Comparison of ENCODE assay signal across 8 cellular contexts in genomic region chrY:19075471-19076253, GRCh38.
DNase-seq lines count a peak whose midpoint lies in the region; ATAC-seq and TF ChIP-seq lines count a peak whose summit lies in the region.

No MANE protein-coding gene starts in this region.

- 5 to 9% (median 7%) methylated on average over 24 to 28 of the region's 28 CpGs; no CpG with 5 or more reads in 2 of the 5 donors for WGBS in spleen, 5 donors

- no peak overlapping the region for H3K27ac ChIP-seq in CD8-positive, alpha-beta memory T cell (ENCODE audit: low read depth, low read length)
- H3K27ac ChIP-seq in naive thymus-derived CD4-positive, alpha-beta T cell (ENCODE audit: low read depth, low read length) = no peak overlapping the region
- peak overlapping the region in 3 of 8 donors; percentile 72 to 82 (median 82) for H3K27ac ChIP-seq in spleen

- no peak for TF ChIP-seq CTCF in spleen (IDR thresholded peaks at IDR 0.05 in 8 of 11, conservative IDR thresholded peaks at IDR 0.05 in 3 of 11)

- H3K9me3 ChIP-seq in CD8-positive, alpha-beta memory T cell (ENCODE audit: low read length) = no peaks in the 10 kb centered on the region
- H3K9me3 ChIP-seq in MG63 (no peaks in the 10 kb centered on the region), spleen (no peaks in the 10 kb centered on the region)
- no peaks in the 10 kb centered on the region for H3K9me3 ChIP-seq in naive thymus-derived CD4-positive, alpha-beta T cell (ENCODE audit: control insufficient read depth in 2 of 3, low read length in 3 of 3)

- no peak for TF ChIP-seq POLR2A in spleen (IDR thresholded peaks at IDR 0.05)

- CTCF ChIA-PET in CD8-positive, alpha-beta memory T cell (lab: Charles Lee) = no interaction called here
- CTCF ChIA-PET in naive thymus-derived CD4-positive, alpha-beta T cell (lab: Charles Lee) = interaction anchor here (0.7 kb wide), 1 partner anchor 359 kb away, joined by 3 read pairs; no protein-coding TSS in a partner anchor

- H3K4me1 ChIP-seq in CD8-positive, alpha-beta memory T cell (ENCODE audit: insufficient read depth, low read length) = no peaks in the 10 kb centered on the region
- no peaks in the 10 kb centered on the region for H3K4me1 ChIP-seq in naive thymus-derived CD4-positive, alpha-beta T cell (ENCODE audit: control insufficient read depth in 2 of 2, insufficient read depth in 2 of 2, low read length in 2 of 2)
- H3K4me1 ChIP-seq in spleen = peaks cover 0 to 9% (median 0%) of the 10 kb centered on the region in 6 donors

- no peaks in the 10 kb centered on the region for H3K9me3 Mint-ChIP-seq in CD8-positive, alpha-beta memory T cell
- H3K9me3 Mint-ChIP-seq in naive thymus-derived CD4-positive, alpha-beta T cell = no peaks in the 10 kb centered on the region

- intact Hi-C loops in naive thymus-derived CD4-positive, alpha-beta T cell (cut with micrococcal nuclease) = loop anchor here (2.0 to 10.0 kb wide), 6 partner anchors 187 to 1499 kb away; partner anchors contain the start of gene EIF1AY (in 2 of the 2)
- intact Hi-C loops in spleen (cut with DNase I; ENCODE audit: low total_unique reads) = no loop called here

- peaks cover 0 to 11% (median 0%) of the 10 kb centered on the region in 3 donors for H3K4me1 Mint-ChIP-seq in CD8-positive, alpha-beta memory T cell
- H3K4me1 Mint-ChIP-seq in naive thymus-derived CD4-positive, alpha-beta T cell = peaks cover 0 to 13% (median 7%) of the 10 kb centered on the region in 7 donors

- no peaks in the 10 kb centered on the region for H3K36me3 ChIP-seq in CD8-positive, alpha-beta memory T cell (ENCODE audit: insufficient read depth, low read length)
- H3K36me3 ChIP-seq in MG63 = no peaks in the 10 kb centered on the region
- no peaks in the 10 kb centered on the region for H3K36me3 ChIP-seq in naive thymus-derived CD4-positive, alpha-beta T cell (ENCODE audit: control insufficient read depth in 2 of 3, insufficient read depth in 3 of 3, low read length in 3 of 3)
- no peaks in the 10 kb centered on the region for H3K36me3 ChIP-seq in spleen

- POLR2A ChIA-PET in CD8-positive, alpha-beta memory T cell (lab: Charles Lee) = no interaction called here
- POLR2A ChIA-PET in naive thymus-derived CD4-positive, alpha-beta T cell (lab: Charles Lee) = interaction anchor here (1.3 kb wide), 1 partner anchor 157 kb away, joined by 4 read pairs; no protein-coding TSS in a partner anchor

- peak overlapping the region in 1 of 8 donors; percentile 43 for H3K27ac Mint-ChIP-seq in CD8-positive, alpha-beta memory T cell
- peak overlapping the region in 5 of 9 donors; percentile 9 to 69 (median 34) for H3K27ac Mint-ChIP-seq in naive thymus-derived CD4-positive, alpha-beta T cell

- H3K36me3 Mint-ChIP-seq in CD8-positive, alpha-beta memory T cell = no peaks in the 10 kb centered on the region
- H3K36me3 Mint-ChIP-seq in naive thymus-derived CD4-positive, alpha-beta T cell = peaks cover 0 to 3% (median 0%) of the 10 kb centered on the region in 5 donors

- H3K4me3 Mint-ChIP-seq in CD8-positive, alpha-beta memory T cell = peak overlapping the region in 2 of 7 donors; percentile 63 to 77
- H3K4me3 Mint-ChIP-seq in naive thymus-derived CD4-positive, alpha-beta T cell = peak overlapping the region in 5 of 10 donors; percentile 85 to 96 (median 92)

- peak overlapping the region; percentile 22 for H3K4me3 ChIP-seq in CD8-positive, alpha-beta memory T cell (ENCODE audit: low read length)
- peak overlapping the region; percentile 63 for H3K4me3 ChIP-seq in MG63
- H3K4me3 ChIP-seq in naive thymus-derived CD4-positive, alpha-beta T cell (ENCODE audit: low read length) = peak overlapping the region; percentile 35
- peak overlapping the region in 3 of 8 donors; percentile 42 to 53 (median 50) for H3K4me3 ChIP-seq in spleen

- no peak for ATAC-seq in naive thymus-derived CD4-positive, alpha-beta T cell
- no peak for ATAC-seq in HG03159 (IDR thresholded peaks at IDR 0.05; ENCODE audit: unreplicated experiment)
- no peak for ATAC-seq in GM18517 (IDR thresholded peaks at IDR 0.05; ENCODE audit: unreplicated experiment)
- ATAC-seq in HG02981 (IDR thresholded peaks at IDR 0.05; ENCODE audit: unreplicated experiment) = no peak

- no peak for DNase-seq in CD8-positive, alpha-beta memory T cell
- peak; percentile 87 for DNase-seq in MG63
- peak; percentile 71 for DNase-seq in cerebellar cortex (ENCODE audit: low spot score)
- DNase-seq in naive thymus-derived CD4-positive, alpha-beta T cell = peak in 2 of 9 donors; percentile 22 to 39
- DNase-seq in spleen = no peak

- no peaks in the 10 kb centered on the region for H3K27me3 ChIP-seq in CD8-positive, alpha-beta memory T cell (ENCODE audit: insufficient read depth, low read length, poor library complexity, severe bottlenecking)
- H3K27me3 ChIP-seq in MG63 = no peaks in the 10 kb centered on the region
- H3K27me3 ChIP-seq in naive thymus-derived CD4-positive, alpha-beta T cell (ENCODE audit: control insufficient read depth in 2 of 2, insufficient read depth in 2 of 2, low read length in 2 of 2) = no peaks in the 10 kb centered on the region
- peaks cover 0 to 10% (median 0%) of the 10 kb centered on the region in 7 donors for H3K27me3 ChIP-seq in spleen (replicated peaks in 1 of 7)

- peaks cover 0 to 10% of the 10 kb centered on the region in 2 donors for H3K27me3 Mint-ChIP-seq in CD8-positive, alpha-beta memory T cell
- peaks cover 0 to 5% (median 0%) of the 10 kb centered on the region in 5 donors for H3K27me3 Mint-ChIP-seq in naive thymus-derived CD4-positive, alpha-beta T cell

Comparison
In these comparisons a context has a peak if more than half of its experiments do, and no peak if none do; other contexts are left out.
1. DNase-seq: peak in MG63 (single experiment) and cerebellar cortex (single experiment); none in CD8-positive, alpha-beta memory T cell (0 of 5) and spleen (single experiment).